In genomic region chr19:6429419-6430221, GRCh38 we compare ENCODE assay signal across 1 cellular context.
A peak's percentile ranks its signal among the peaks of the same experiment; 100 is the strongest.
TF ChIP-seq lines count a peak whose summit lies in the region.

No MANE protein-coding gene starts in this region.

TF ChIP-seq in K562, 482 proteins besides CTCF, POLR2A, EP300 and RAD21 (continued from another document and continues in another):
- TF ChIP-seq HBP1 (CRISPR knock-in tag; IDR thresholded peaks at IDR 0.05), result peak; percentile 87
- TF ChIP-seq SREBF1 (IDR thresholded peaks at IDR 0.05; ENCODE audit: borderline replicate concordance, low read depth, low read length), result no peak
- TF ChIP-seq TOE1 (IDR thresholded peaks at IDR 0.05; ENCODE audit: borderline replicate concordance), result 0 out of 2 replicates have a peak, but pooled peaks have one; percentile 52
- 0 out of 2 replicates have a peak, but pooled peaks have one; percentile 19 for TF ChIP-seq TOE1 (CRISPR knock-in tag; IDR thresholded peaks at IDR 0.05; ENCODE audit: borderline replicate concordance, low read depth)
- TF ChIP-seq HINFP (tag; conservative IDR thresholded peaks at IDR 0.05; ENCODE audit: low read depth), result peak; percentile 52; the same call in 1 of the 2 replicates
- TF ChIP-seq GTF2F1 (IDR thresholded peaks at IDR 0.05; ENCODE audit: low read depth, low read length), result no peak
- TF ChIP-seq ZNF583 (CRISPR knock-in tag; IDR thresholded peaks at IDR 0.05), result no peak
- peak; percentile 44 for TF ChIP-seq MTA2 (IDR thresholded peaks at IDR 0.05; ENCODE audit: low read depth)
- TF ChIP-seq TRIM25 (IDR thresholded peaks at IDR 0.05; ENCODE audit: borderline replicate concordance), result peak; percentile 34; the same call in 1 of the 2 replicates
- peak; percentile 81 for TF ChIP-seq RBM39 (optimal IDR thresholded peaks at IDR 0.05; ENCODE audit: low read depth, low read length)
- TF ChIP-seq SPI1 (IDR thresholded peaks at IDR 0.05; ENCODE audit: borderline replicate concordance, low read depth, low read length), result peak; percentile 73
- no peak for TF ChIP-seq POLR3A (IDR thresholded peaks at IDR 0.05; ENCODE audit: borderline replicate concordance, extremely low read depth, insufficient read depth, insufficient read length)
- TF ChIP-seq SRSF3 (IDR thresholded peaks at IDR 0.05; ENCODE audit: insufficient read depth, low read length), result no peak
- TF ChIP-seq SRSF7 (optimal IDR thresholded peaks at IDR 0.05; ENCODE audit: low read depth, low read length), result no peak
- TF ChIP-seq SNIP1 (IDR thresholded peaks at IDR 0.05; ENCODE audit: low read depth), result no peak
- TF ChIP-seq GTF2B (IDR thresholded peaks at IDR 0.05; ENCODE audit: extremely low read depth, insufficient read length), result no peak
- no peak for TF ChIP-seq GATAD2B (IDR thresholded peaks at IDR 0.05; ENCODE audit: borderline replicate concordance)
- TF ChIP-seq LARP7 (IDR thresholded peaks at IDR 0.05), result peak; percentile 87
- TF ChIP-seq ARHGAP35 (IDR thresholded peaks at IDR 0.05; ENCODE audit: partially characterized antibody), result peak; percentile 29
- peak; percentile 83 for TF ChIP-seq PCBP1 (IDR thresholded peaks at IDR 0.05; ENCODE audit: low read depth, low read length, poor library complexity, severe bottlenecking)
- TF ChIP-seq PHF20 (IDR thresholded peaks at IDR 0.05; ENCODE audit: partially characterized antibody), result peak; percentile 70
- no peak for TF ChIP-seq ZBTB17 (CRISPR knock-in tag; IDR thresholded peaks at IDR 0.05)
- TF ChIP-seq SMAD1 (IDR thresholded peaks at IDR 0.05; ENCODE audit: low read depth, low read length, partially characterized antibody), result no peak
- no peak for TF ChIP-seq ADNP (tag; IDR thresholded peaks at IDR 0.05)
- peak; percentile 62 for TF ChIP-seq POLR2G (IDR thresholded peaks at IDR 0.05; ENCODE audit: low read depth, low read length)
- TF ChIP-seq JUNB (CRISPR knock-in tag; conservative IDR thresholded peaks at IDR 0.05), result no peak
- no peak for TF ChIP-seq ATF6 (CRISPR knock-in tag; IDR thresholded peaks at IDR 0.05)
- no peak for TF ChIP-seq PRDM10 (IDR thresholded peaks at IDR 0.05; ENCODE audit: partially characterized antibody)
- TF ChIP-seq E2F4 (CRISPR knock-in tag; IDR thresholded peaks at IDR 0.05; ENCODE audit: low read depth), result 0 out of 2 replicates have a peak, but pooled peaks have one; percentile 45
- no peak for TF ChIP-seq ZNF639 (CRISPR knock-in tag; conservative IDR thresholded peaks at IDR 0.05 in 1 of 2, IDR thresholded peaks at IDR 0.05 in 1 of 2)
- peak in 1 of 2 experiments; percentile 37 for TF ChIP-seq AFF1 (IDR thresholded peaks at IDR 0.05; ENCODE audit: low read depth in 1 of 2, partially characterized antibody in 2 of 2)
- peak; percentile 78; the same call in 1 of the 2 replicates for TF ChIP-seq HLTF (IDR thresholded peaks at IDR 0.05)
- TF ChIP-seq KDM2B (CRISPR knock-in tag; IDR thresholded peaks at IDR 0.05), result no peak
- no peak for TF ChIP-seq STAT5B (CRISPR knock-in tag; IDR thresholded peaks at IDR 0.05)
- TF ChIP-seq NEUROD1 (IDR thresholded peaks at IDR 0.05; ENCODE audit: borderline replicate concordance, low read depth, low read length, partially characterized antibody), result no peak
- TF ChIP-seq RFX7 (CRISPR knock-in tag; IDR thresholded peaks at IDR 0.05), result no peak
